1 cellular context compared by ENCODE assay signal in genomic region chr7:149292101-149292823, GRCh38.
TF ChIP-seq lines count a peak whose summit lies in the region.

No MANE protein-coding gene starts in this region.

TF ChIP-seq in K562, 482 proteins besides CTCF, POLR2A, EP300 and RAD21:
- TF ChIP-seq, protein P1, sequence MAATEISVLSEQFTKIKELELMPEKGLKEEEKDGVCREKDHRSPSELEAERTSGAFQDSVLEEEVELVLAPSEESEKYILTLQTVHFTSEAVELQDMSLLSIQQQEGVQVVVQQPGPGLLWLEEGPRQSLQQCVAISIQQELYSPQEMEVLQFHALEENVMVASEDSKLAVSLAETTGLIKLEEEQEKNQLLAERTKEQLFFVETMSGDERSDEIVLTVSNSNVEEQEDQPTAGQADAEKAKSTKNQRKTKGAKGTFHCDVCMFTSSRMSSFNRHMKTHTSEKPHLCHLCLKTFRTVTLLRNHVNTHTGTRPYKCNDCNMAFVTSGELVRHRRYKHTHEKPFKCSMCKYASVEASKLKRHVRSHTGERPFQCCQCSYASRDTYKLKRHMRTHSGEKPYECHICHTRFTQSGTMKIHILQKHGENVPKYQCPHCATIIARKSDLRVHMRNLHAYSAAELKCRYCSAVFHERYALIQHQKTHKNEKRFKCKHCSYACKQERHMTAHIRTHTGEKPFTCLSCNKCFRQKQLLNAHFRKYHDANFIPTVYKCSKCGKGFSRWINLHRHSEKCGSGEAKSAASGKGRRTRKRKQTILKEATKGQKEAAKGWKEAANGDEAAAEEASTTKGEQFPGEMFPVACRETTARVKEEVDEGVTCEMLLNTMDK (IDR thresholded peaks at IDR 0.05; ENCODE audit: borderline replicate concordance, insufficient read depth, low read depth, low read length, poor library complexity, severe bottlenecking) = no peak
- TF ChIP-seq ZC3H8 (IDR thresholded peaks at IDR 0.05) = no peak
- TF ChIP-seq KDM1A (IDR thresholded peaks at IDR 0.05) = no peak
- no peak for TF ChIP-seq TCF7L2 (IDR thresholded peaks at IDR 0.05; ENCODE audit: low read depth, low read length)
- TF ChIP-seq HNRNPUL1 (IDR thresholded peaks at IDR 0.05; ENCODE audit: low read length) = no peak
- no peak for TF ChIP-seq HMGN3 (IDR thresholded peaks at IDR 0.05; ENCODE audit: borderline replicate concordance, extremely low read depth, insufficient read length, low read depth, low read length)
- no peak for TF ChIP-seq HDAC6 (IDR thresholded peaks at IDR 0.05; ENCODE audit: low read depth, low read length)
- TF ChIP-seq TSC22D4 (tag; IDR thresholded peaks at IDR 0.05) = no peak
- TF ChIP-seq TCF3 (CRISPR knock-in tag; IDR thresholded peaks at IDR 0.05) = no peak
- no peak for TF ChIP-seq ZSCAN29 (IDR thresholded peaks at IDR 0.05)
- TF ChIP-seq C11orf30 (IDR thresholded peaks at IDR 0.05; ENCODE audit: low read depth) = no peak
- TF ChIP-seq, protein P2, sequence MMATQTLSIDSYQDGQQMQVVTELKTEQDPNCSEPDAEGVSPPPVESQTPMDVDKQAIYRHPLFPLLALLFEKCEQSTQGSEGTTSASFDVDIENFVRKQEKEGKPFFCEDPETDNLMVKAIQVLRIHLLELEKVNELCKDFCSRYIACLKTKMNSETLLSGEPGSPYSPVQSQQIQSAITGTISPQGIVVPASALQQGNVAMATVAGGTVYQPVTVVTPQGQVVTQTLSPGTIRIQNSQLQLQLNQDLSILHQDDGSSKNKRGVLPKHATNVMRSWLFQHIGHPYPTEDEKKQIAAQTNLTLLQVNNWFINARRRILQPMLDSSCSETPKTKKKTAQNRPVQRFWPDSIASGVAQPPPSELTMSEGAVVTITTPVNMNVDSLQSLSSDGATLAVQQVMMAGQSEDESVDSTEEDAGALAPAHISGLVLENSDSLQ (IDR thresholded peaks at IDR 0.05) = peak; percentile 69
- TF ChIP-seq PHF8 (IDR thresholded peaks at IDR 0.05; ENCODE audit: borderline replicate concordance, low read length) = peak; percentile 15; the same call in 1 of the 2 replicates
